8 cellular contexts compared by ENCODE assay signal in the genomic region with DNA sequence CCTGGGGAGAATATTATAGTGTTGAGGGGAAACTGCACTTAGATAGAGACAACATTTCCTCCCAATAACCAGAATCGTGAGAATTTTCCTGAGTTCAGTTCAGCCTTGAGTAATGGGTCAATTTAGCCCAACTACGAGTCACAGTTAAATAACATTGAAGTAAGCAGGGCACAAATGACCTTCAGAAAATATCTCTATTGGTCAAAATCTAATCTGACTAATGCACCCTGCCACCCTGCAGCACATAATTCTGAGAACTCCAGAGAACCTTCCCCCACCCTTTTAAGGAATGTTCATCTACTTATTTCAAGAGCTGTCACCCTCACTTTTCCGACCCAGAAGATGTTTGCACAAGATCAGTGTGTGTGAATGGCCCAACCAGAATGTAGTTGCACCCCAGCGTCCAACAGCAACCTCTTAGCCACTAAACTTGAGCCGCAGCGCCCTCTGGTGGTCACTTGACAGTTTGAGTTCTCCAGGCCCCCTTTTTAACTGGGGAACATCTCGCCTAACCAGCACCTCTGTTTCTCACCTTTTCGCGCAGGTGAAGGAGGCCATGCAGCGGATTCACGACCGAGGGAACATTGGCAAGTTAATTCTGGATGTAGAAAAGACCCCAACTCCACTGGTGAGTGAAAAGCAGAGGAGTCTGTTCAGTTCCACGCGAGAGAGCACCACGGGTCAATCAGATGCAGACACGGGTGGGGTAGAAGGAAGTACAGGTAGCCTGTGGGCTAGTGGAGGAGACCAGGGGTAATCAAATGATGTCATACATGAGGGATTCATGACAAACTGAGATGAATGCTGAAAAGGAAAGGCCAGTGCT. TPM values are rescaled to one million over a fixed set of nuclear protein-coding genes. Genes with fewer than 3 reads are reported as not detected.
DNase-seq lines count a peak whose midpoint lies in the region; ATAC-seq and TF ChIP-seq lines count a peak whose summit lies in the region.

No MANE protein-coding gene starts in this region.

- POLR2A ChIA-PET in WTC11 (lab: Charles Lee) = no interaction called here

- peaks cover 4% of the 10 kb centered on the region for H3K36me3 Mint-ChIP-seq in WTC11

- no peak overlapping the region for H3K4me3 ChIP-seq in GM06990 (replicated peaks; ENCODE audit: low read depth, low read length)

- H3K27ac Mint-ChIP-seq in WTC11 = peak overlapping the region; percentile 3; the same call in 1 of the 2 replicates

- no peaks in the 10 kb centered on the region for H3K36me3 ChIP-seq in GM06990 (ENCODE audit: control insufficient read depth, insufficient read depth, low read length)

- H3K27me3 ChIP-seq in GM06990 (replicated peaks; ENCODE audit: control insufficient read depth, insufficient read depth, low read length) = no peaks in the 10 kb centered on the region; the same call in none of the 2 replicates

- no peaks in the 10 kb centered on the region for H3K9me3 Mint-ChIP-seq in WTC11

- peak; percentile 74 for TF ChIP-seq CTCF in GM06990 (IDR thresholded peaks at IDR 0.05; ENCODE audit: insufficient read depth, low read length, poor library complexity, severe bottlenecking)
- peak; percentile 77 for TF ChIP-seq CTCF in WTC11 (IDR thresholded peaks at IDR 0.05)

- no peak overlapping the region for H3K27ac ChIP-seq in caudate nucleus (ENCODE audit: low read depth, low read length)

- DNase-seq in GM06990 (ENCODE audit: extremely low read depth, insufficient read length) (no peak), NCI-H1930 (lab: John Stamatoyannopoulos, UW) (peak; percentile 14 to 66), WTC11 (ENCODE audit: low spot score) (peak; percentile 93), caudate nucleus (lab: John Stamatoyannopoulos, UW) (peak in 57 of 61 donors; percentile 19 to 83 (median 56)), kidney glomerular epithelial cell (lab: John Stamatoyannopoulos, UW) (peak; percentile 44)
- DNase-seq in stimulated activated CD4-positive, alpha-beta T cell treated with anti-CD3 and anti-CD28 coated beads, Interleukin-2, amount 100 ng/mL, for 24 hours = peak; percentile 82 to 84

- no peak overlapping the region for H3K4me3 Mint-ChIP-seq in WTC11

- peaks cover 66% of the 10 kb centered on the region for H3K4me1 Mint-ChIP-seq in WTC11

- ATAC-seq in HG02571 (IDR thresholded peaks at IDR 0.05; ENCODE audit: unreplicated experiment) = peak; percentile 65
- ATAC-seq in WTC11 = peak; percentile 38
- ATAC-seq in GM18870 (IDR thresholded peaks at IDR 0.05; ENCODE audit: unreplicated experiment) = no peak

- CTCF ChIA-PET in WTC11 (lab: Charles Lee) = interaction anchor here (1.0 to 3.8 kb wide), 7 partner anchors 8 to 296 kb away, joined by 3 to 19 read pairs (median 5); partner anchors contain the start of gene VAT1L

- H3K27me3 Mint-ChIP-seq in WTC11 (ENCODE audit: low read depth) = peaks cover 10% of the 10 kb centered on the region

TF ChIP-seq in WTC11, 78 proteins besides CTCF, POLR2A, EP300 and RAD21 (continues in another document):
- TF ChIP-seq KAT7 (CRISPR knock-in tag; IDR thresholded peaks at IDR 0.05; ENCODE audit: borderline replicate concordance) (no peak), ETV6 (CRISPR knock-in tag; IDR thresholded peaks at IDR 0.05) (0 out of 2 replicates have a peak, but pooled peaks have one; percentile 63), TEAD1 (CRISPR knock-in tag; IDR thresholded peaks at IDR 0.05) (no peak; the same call in 1 of the 2 replicates), ZNF416 (CRISPR knock-in tag; IDR thresholded peaks at IDR 0.05) (no peak), PREB (CRISPR knock-in tag; IDR thresholded peaks at IDR 0.05; ENCODE audit: borderline replicate concordance) (no peak), ZNF396 (CRISPR knock-in tag; IDR thresholded peaks at IDR 0.05; ENCODE audit: borderline replicate concordance) (no peak), CREM (CRISPR knock-in tag; IDR thresholded peaks at IDR 0.05) (no peak), FOXJ3 (CRISPR knock-in tag; IDR thresholded peaks at IDR 0.05; ENCODE audit: borderline replicate concordance) (no peak), MXD4 (CRISPR knock-in tag; IDR thresholded peaks at IDR 0.05; ENCODE audit: borderline replicate concordance) (no peak), FOXP1 (CRISPR knock-in tag; IDR thresholded peaks at IDR 0.05; ENCODE audit: borderline replicate concordance) (no peak), PRDM15 (CRISPR knock-in tag; IDR thresholded peaks at IDR 0.05) (no peak), SP1 (CRISPR knock-in tag; conservative IDR thresholded peaks at IDR 0.05) (0 out of 2 replicates have a peak, but pooled peaks have one; percentile 32), SOX15 (CRISPR knock-in tag; IDR thresholded peaks at IDR 0.05) (no peak), PRRX2 (CRISPR knock-in tag; IDR thresholded peaks at IDR 0.05) (no peak), TP53 (CRISPR knock-in tag; IDR thresholded peaks at IDR 0.05) (no peak)
- TF ChIP-seq, protein P1, sequence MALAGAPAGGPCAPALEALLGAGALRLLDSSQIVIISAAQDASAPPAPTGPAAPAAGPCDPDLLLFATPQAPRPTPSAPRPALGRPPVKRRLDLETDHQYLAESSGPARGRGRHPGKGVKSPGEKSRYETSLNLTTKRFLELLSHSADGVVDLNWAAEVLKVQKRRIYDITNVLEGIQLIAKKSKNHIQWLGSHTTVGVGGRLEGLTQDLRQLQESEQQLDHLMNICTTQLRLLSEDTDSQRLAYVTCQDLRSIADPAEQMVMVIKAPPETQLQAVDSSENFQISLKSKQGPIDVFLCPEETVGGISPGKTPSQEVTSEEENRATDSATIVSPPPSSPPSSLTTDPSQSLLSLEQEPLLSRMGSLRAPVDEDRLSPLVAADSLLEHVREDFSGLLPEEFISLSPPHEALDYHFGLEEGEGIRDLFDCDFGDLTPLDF (CRISPR knock-in tag; IDR thresholded peaks at IDR 0.05) = no peak
- TF ChIP-seq, protein P2, sequence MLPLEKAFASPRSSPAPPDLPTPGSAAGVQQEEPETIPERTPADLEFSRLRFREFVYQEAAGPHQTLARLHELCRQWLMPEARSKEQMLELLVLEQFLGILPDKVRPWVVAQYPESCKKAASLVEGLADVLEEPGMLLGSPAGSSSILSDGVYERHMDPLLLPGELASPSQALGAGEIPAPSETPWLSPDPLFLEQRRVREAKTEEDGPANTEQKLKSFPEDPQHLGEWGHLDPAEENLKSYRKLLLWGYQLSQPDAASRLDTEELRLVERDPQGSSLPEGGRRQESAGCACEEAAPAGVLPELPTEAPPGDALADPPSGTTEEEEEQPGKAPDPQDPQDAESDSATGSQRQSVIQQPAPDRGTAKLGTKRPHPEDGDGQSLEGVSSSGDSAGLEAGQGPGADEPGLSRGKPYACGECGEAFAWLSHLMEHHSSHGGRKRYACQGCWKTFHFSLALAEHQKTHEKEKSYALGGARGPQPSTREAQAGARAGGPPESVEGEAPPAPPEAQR (CRISPR knock-in tag; IDR thresholded peaks at IDR 0.05) = no peak
- TF ChIP-seq, protein P3, sequence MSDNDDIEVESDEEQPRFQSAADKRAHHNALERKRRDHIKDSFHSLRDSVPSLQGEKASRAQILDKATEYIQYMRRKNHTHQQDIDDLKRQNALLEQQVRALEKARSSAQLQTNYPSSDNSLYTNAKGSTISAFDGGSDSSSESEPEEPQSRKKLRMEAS (CRISPR knock-in tag; IDR thresholded peaks at IDR 0.05) = peak; percentile 26; the same call in 1 of the 2 replicates

RNA-seq across cellular contexts. Expression of gene CLEC3A, which starts 50.8 kb away (rescaled TPM):
- total RNA-seq in WTC11 (2021) = not detected in 3 replicates
